Comparison of ENCODE assay signal across 24 cellular contexts in genomic region chrX:77946571-77946970, GRCh38. TPM values are rescaled to one million over a fixed set of nuclear protein-coding genes. Genes with fewer than 3 reads are reported as not detected.
DNase-seq lines count a peak whose midpoint lies in the region; ATAC-seq and TF ChIP-seq lines count a peak whose summit lies in the region.
"Had no signal": no experiment of that assay in that cellular context is flagged by ENCODE, and none has a peak within 500 bp of the region (broad histone marks: within the 10 kb centered on the region; RNA-seq: fewer than 3 reads in every experiment).

No MANE protein-coding gene starts in this region.

- no peak for ATAC-seq in HG03457 (IDR thresholded peaks at IDR 0.05; ENCODE audit: unreplicated experiment)
- ATAC-seq: Panc1 had no signal

- no peak overlapping the region for H3K4me3 ChIP-seq in colonic mucosa

- no peak overlapping the region for H3K9ac ChIP-seq in colonic mucosa (ENCODE audit: low read depth in 2 of 2, low read length in 2 of 2)

- H3K4me3 Mint-ChIP-seq in HFFc6 (no peak overlapping the region), endothelial cell (ENCODE audit: unreplicated experiment) (no peak overlapping the region), mesothelial cell of epicardium (no peak overlapping the region), type B pancreatic cell (no peak overlapping the region)
- H3K4me3 Mint-ChIP-seq in activated T-cell treated with anti-CD3 and anti-CD28 coated beads, Interleukin-2, amount 50 U/mL, for 24 hours, result no peak overlapping the region
- H3K4me3 Mint-ChIP-seq: B cell; CD8-positive, alpha-beta memory T cell had no signal

- TF ChIP-seq CTCF in HFFc6 (IDR thresholded peaks at IDR 0.05), result peak; percentile 40
- peak; percentile 42 for TF ChIP-seq CTCF in endothelial cell (IDR thresholded peaks at IDR 0.05; ENCODE audit: unreplicated experiment)
- peak; percentile 71 for TF ChIP-seq CTCF in mesothelial cell of epicardium (IDR thresholded peaks at IDR 0.05; ENCODE audit: unreplicated experiment)
- TF ChIP-seq CTCF in type B pancreatic cell (conservative IDR thresholded peaks at IDR 0.05), result peak; percentile 61
- TF ChIP-seq CTCF in colonic mucosa (IDR thresholded peaks at IDR 0.05), result no peak

- H3K4me1 ChIP-seq in colonic mucosa, result no peaks in the 10 kb centered on the region

- no peaks in the 10 kb centered on the region for H3K27me3 ChIP-seq in colonic mucosa

- H3K36me3 ChIP-seq in colonic mucosa, result no peaks in the 10 kb centered on the region

- H3K27me3 Mint-ChIP-seq in HFFc6 (ENCODE audit: insufficient read depth), result no peaks in the 10 kb centered on the region
- H3K27me3 Mint-ChIP-seq in endothelial cell (ENCODE audit: unreplicated experiment), result no peaks in the 10 kb centered on the region
- H3K27me3 Mint-ChIP-seq in mesothelial cell of epicardium (ENCODE audit: low read depth), result no peaks in the 10 kb centered on the region
- no peaks in the 10 kb centered on the region for H3K27me3 Mint-ChIP-seq in type B pancreatic cell
- H3K27me3 Mint-ChIP-seq in activated T-cell treated with anti-CD3 and anti-CD28 coated beads, Interleukin-2, amount 50 U/mL, for 24 hours, result no peaks in the 10 kb centered on the region
- H3K27me3 Mint-ChIP-seq: B cell had no signal

- H3K4me1 Mint-ChIP-seq in HFFc6 (ENCODE audit: low read depth) (no peaks in the 10 kb centered on the region), endothelial cell (ENCODE audit: unreplicated experiment) (no peaks in the 10 kb centered on the region), mesothelial cell of epicardium (no peaks in the 10 kb centered on the region), type B pancreatic cell (ENCODE audit: unreplicated experiment) (no peaks in the 10 kb centered on the region)
- H3K4me1 Mint-ChIP-seq in activated T-cell treated with anti-CD3 and anti-CD28 coated beads, Interleukin-2, amount 50 U/mL, for 24 hours (ENCODE audit: low read depth), result peaks cover 6% of the 10 kb centered on the region

- H3K27ac ChIP-seq in colonic mucosa, result no peak overlapping the region
- H3K27ac ChIP-seq: C4-2B had no signal

- intact Hi-C loops in colonic mucosa (cut with DNase I), result no loop called here

- no peaks in the 10 kb centered on the region for H3K9me3 ChIP-seq in colonic mucosa

- no peaks in the 10 kb centered on the region for H3K9me3 Mint-ChIP-seq in HFFc6
- no peaks in the 10 kb centered on the region for H3K9me3 Mint-ChIP-seq in endothelial cell (ENCODE audit: unreplicated experiment)
- H3K9me3 Mint-ChIP-seq in mesothelial cell of epicardium, result peaks cover 8% of the 10 kb centered on the region
- no peaks in the 10 kb centered on the region for H3K9me3 Mint-ChIP-seq in type B pancreatic cell
- H3K9me3 Mint-ChIP-seq in activated T-cell treated with anti-CD3 and anti-CD28 coated beads, Interleukin-2, amount 50 U/mL, for 24 hours, result no peaks in the 10 kb centered on the region
- H3K9me3 Mint-ChIP-seq: CD8-positive, alpha-beta memory T cell had no signal

- no peaks in the 10 kb centered on the region for H3K36me3 Mint-ChIP-seq in HFFc6 (ENCODE audit: low read depth)
- H3K36me3 Mint-ChIP-seq in endothelial cell (ENCODE audit: low read depth, unreplicated experiment), result no peaks in the 10 kb centered on the region
- peaks cover 2% of the 10 kb centered on the region for H3K36me3 Mint-ChIP-seq in mesothelial cell of epicardium
- peaks cover 4% of the 10 kb centered on the region for H3K36me3 Mint-ChIP-seq in type B pancreatic cell
- H3K36me3 Mint-ChIP-seq in activated T-cell treated with anti-CD3 and anti-CD28 coated beads, Interleukin-2, amount 50 U/mL, for 24 hours (ENCODE audit: low read depth), result peaks cover 2% of the 10 kb centered on the region

- H3K27ac Mint-ChIP-seq in HFFc6 (no peak overlapping the region), endothelial cell (ENCODE audit: unreplicated experiment) (no peak overlapping the region), mesothelial cell of epicardium (no peak overlapping the region), type B pancreatic cell (no peak overlapping the region)
- H3K27ac Mint-ChIP-seq in activated T-cell treated with anti-CD3 and anti-CD28 coated beads, Interleukin-2, amount 50 U/mL, for 24 hours, result no peak overlapping the region
- H3K27ac Mint-ChIP-seq: B cell; CD8-positive, alpha-beta memory T cell had no signal

- DNase-seq in HFFc6, result no peak
- no peak for DNase-seq in endothelial cell (ENCODE audit: low spot score)
- DNase-seq in mesothelial cell of epicardium (ENCODE audit: low spot score in 2 of 2, unreplicated experiment in 2 of 2), result no peak
- DNase-seq in type B pancreatic cell (ENCODE audit: extremely low spot score, unreplicated experiment), result no peak
- no peak for DNase-seq in activated T-cell treated with anti-CD3 and anti-CD28 coated beads, Interleukin-2, amount 50 U/mL, for 24 hours
- no peak for DNase-seq in colonic mucosa
- DNase-seq: CD8-positive, alpha-beta memory T cell; DMS79 treated with DMSO at 0.1 percent for 48 hours; HCEC 1CT; NCI-H1092; NCI-H1417 treated with DMSO at 0.1 percent for 48 hours; NCI-H1694 treated with DMSO at 0.1 percent for 48 hours; NCI-H2081; NCI-H2171; NCI-H226; NCI-H510A; NCI-H69; SHP77 treated with DMSO at 0.1 percent for 48 hours had no signal

RNA-seq across cellular contexts. Expression of gene PGAM4, which starts 22.9 kb away (rescaled TPM):
- total RNA-seq in HFFc6 (2021; fragmentation: NEBNext Ultra II Directional; extraction: Animal tissue kit (Norgen Biotek cat#: 25700)), result under 1 TPM in 2 of 6 experiments, not detected in 4; 0.23 to 0.65 TPM
- total RNA-seq in endothelial cell (ENCODE audit: unreplicated experiment) (not detected), mesothelial cell of epicardium (not detected in 3 replicates), type B pancreatic cell (ENCODE audit: low replicate concordance) (not detected in 2 replicates), colonic mucosa (under 1 TPM in 1 of 2 donors, not detected in 1; 0.77 TPM)
- total RNA-seq: A673, B cell, HT-29 had no signal

RNA-seq across cellular contexts. Expression of gene ATP7A, which starts 36.1 kb away (rescaled TPM):
- total RNA-seq in HFFc6 (2021; fragmentation: NEBNext Ultra II Directional; extraction: Animal tissue kit (Norgen Biotek cat#: 25700)), result 10 to 100 TPM in 1 of 6 experiments, 1 to 10 TPM in 5; 7.8 to 10.1 (median 8.9) TPM
- 6.7 TPM for total RNA-seq in endothelial cell (ENCODE audit: unreplicated experiment)
- total RNA-seq in mesothelial cell of epicardium, result 17.4 to 18.2 TPM (median 18.1 TPM) in 3 replicates
- 11.1 and 12.0 TPM in 2 replicates for total RNA-seq in type B pancreatic cell (ENCODE audit: low replicate concordance)
- 10 to 100 TPM in 1 of 2 donors, 1 to 10 TPM in 1; 8.3 to 11.8 TPM for total RNA-seq in colonic mucosa

RNA-seq across cellular contexts. Expression of gene COX7B, which starts 47.3 kb away (rescaled TPM):
- total RNA-seq in HFFc6 (2021; fragmentation: NEBNext Ultra II Directional; extraction: Animal tissue kit (Norgen Biotek cat#: 25700)), result 100 to 1,000 TPM; 196 to 250 (median 231) TPM
- total RNA-seq in endothelial cell (ENCODE audit: unreplicated experiment) (155 TPM), mesothelial cell of epicardium (140 to 144 TPM (median 142 TPM) in 3 replicates), type B pancreatic cell (ENCODE audit: low replicate concordance) (245 and 387 TPM in 2 replicates), colonic mucosa (100 to 1,000 TPM; 485 to 517 TPM)

RNA-seq across cellular contexts. Expression of gene MAGT1, which starts 51.3 kb away (rescaled TPM):
- total RNA-seq in HFFc6 (2021; fragmentation: NEBNext Ultra II Directional; extraction: Animal tissue kit (Norgen Biotek cat#: 25700)), result 10 to 100 TPM; 70.3 to 77.5 (median 74.2) TPM
- total RNA-seq in endothelial cell (ENCODE audit: unreplicated experiment), result 52.4 TPM
- 46.9 to 48.3 TPM (median 47.3 TPM) in 3 replicates for total RNA-seq in mesothelial cell of epicardium
- total RNA-seq in type B pancreatic cell (ENCODE audit: low replicate concordance), result 57.8 and 59.5 TPM in 2 replicates
- total RNA-seq in colonic mucosa, result 10 to 100 TPM; 55.8 to 58.0 TPM
